Comparison of ENCODE assay signal across 8 cellular contexts in genomic region chr3:9932843-9933560, GRCh38. TPM values are rescaled to one million over a fixed set of nuclear protein-coding genes. Genes with fewer than 3 reads are reported as not detected.
DNase-seq lines count a peak whose midpoint lies in the region; ATAC-seq, FAIRE-seq and TF ChIP-seq lines count a peak whose summit lies in the region.

No MANE protein-coding gene starts in this region.

- no peaks in the 10 kb centered on the region for H3K9me2 ChIP-seq in Loucy (replicated peaks; ENCODE audit: low read depth, low read length)

- H3K9me3 ChIP-seq in Loucy (ENCODE audit: insufficient read depth, low read depth, low read length): no peaks in the 10 kb centered on the region
- no peaks in the 10 kb centered on the region for H3K9me3 ChIP-seq in left ventricle myocardium inferior (replicated peaks)
- no peaks in the 10 kb centered on the region for H3K9me3 ChIP-seq in psoas muscle

- peaks cover 29% of the 10 kb centered on the region for H3K4me1 Mint-ChIP-seq in activated naive CD8-positive, alpha-beta T cell treated with anti-CD3 and anti-CD28 coated beads for 36 hours

- no peaks in the 10 kb centered on the region for H3K27me3 Mint-ChIP-seq in activated naive CD8-positive, alpha-beta T cell treated with anti-CD3 and anti-CD28 coated beads for 36 hours

- DNase-seq in GM10248 (ENCODE audit: extremely low spot score) (peak; percentile 88), H54 (ENCODE audit: insufficient read length, low spot score) (peak; percentile 86), SKM-1 treated with dmso at 0.1 percent for 144 hours (lab: John Stamatoyannopoulos, UW; ENCODE audit: unreplicated experiment) (peak; percentile 74), left ventricle myocardium inferior (peak; percentile 80), psoas muscle (peak; percentile 88 to 93)
- DNase-seq in activated naive CD8-positive, alpha-beta T cell treated with anti-CD3 and anti-CD28 coated beads for 36 hours: peak; percentile 91

- FAIRE-seq in H54 (lab: Jason Lieb, UNC): no peak

- H3K4me1 ChIP-seq in Loucy (ENCODE audit: insufficient read depth, low read length, poor library complexity, severe bottlenecking): peaks cover 23% of the 10 kb centered on the region
- peaks cover 44% of the 10 kb centered on the region for H3K4me1 ChIP-seq in left ventricle myocardium inferior
- peaks cover 26% of the 10 kb centered on the region for H3K4me1 ChIP-seq in psoas muscle
- no peaks in the 10 kb centered on the region for H3K4me1 ChIP-seq in urinary bladder (ENCODE audit: insufficient read depth)

- no peaks in the 10 kb centered on the region for H3F3A ChIP-seq in Loucy (ENCODE audit: low read depth)

- CTCF ChIA-PET in GM10248 (lab: Yijun Ruan, JAX): interaction anchor here (0.7 to 5.7 kb wide), 62 partner anchors 9 to 808 kb away, joined by 3 to 43 read pairs (median 4); partner anchors contain the start of genes ARPC4, EMC3, GHRL and IL17RC

- H3K27ac ChIP-seq in left ventricle myocardium inferior (replicated peaks): peak overlapping the region; percentile 97
- peak overlapping the region; percentile 94 for H3K27ac ChIP-seq in psoas muscle
- H3K27ac ChIP-seq in urinary bladder (ENCODE audit: low read depth): peak overlapping the region; percentile 94

- no peaks in the 10 kb centered on the region for H3K9me3 Mint-ChIP-seq in activated naive CD8-positive, alpha-beta T cell treated with anti-CD3 and anti-CD28 coated beads for 36 hours

- peak overlapping the region; percentile 83 for H3K9ac ChIP-seq in Loucy (ENCODE audit: low read depth, low read length, poor library complexity, severe bottlenecking)

- H3K4me2 ChIP-seq in Loucy (ENCODE audit: low read depth, low read length, poor library complexity, severe bottlenecking): peak overlapping the region; percentile 98

- H3K4me3 Mint-ChIP-seq in activated naive CD8-positive, alpha-beta T cell treated with anti-CD3 and anti-CD28 coated beads for 36 hours: peak overlapping the region; percentile 99

- peak; percentile 83 for TF ChIP-seq CTCF in GM10248 (IDR thresholded peaks at IDR 0.05; ENCODE audit: control extremely low read depth, extremely low read depth, low read depth, missing control alignments)
- peak; percentile 75 for TF ChIP-seq CTCF in Loucy (conservative IDR thresholded peaks at IDR 0.05; ENCODE audit: low read length)
- peak; percentile 76 for TF ChIP-seq CTCF in left ventricle myocardium inferior (IDR thresholded peaks at IDR 0.05; ENCODE audit: borderline replicate concordance)
- peak; percentile 72 for TF ChIP-seq CTCF in psoas muscle (IDR thresholded peaks at IDR 0.05)

- H3K27me3 ChIP-seq in Loucy (ENCODE audit: insufficient read depth, low read length, poor library complexity, severe bottlenecking): no peaks in the 10 kb centered on the region
- no peaks in the 10 kb centered on the region for H3K27me3 ChIP-seq in left ventricle myocardium inferior (ENCODE audit: low read depth)
- no peaks in the 10 kb centered on the region for H3K27me3 ChIP-seq in psoas muscle (ENCODE audit: insufficient read depth in 3 of 3, low read length in 2 of 3)

- peak overlapping the region; percentile 95 for H3K27ac Mint-ChIP-seq in activated naive CD8-positive, alpha-beta T cell treated with anti-CD3 and anti-CD28 coated beads for 36 hours

- peaks cover 7% of the 10 kb centered on the region for H4K20me1 ChIP-seq in Loucy (ENCODE audit: insufficient read depth, low read length, poor library complexity, severe bottlenecking)

- POLR2A ChIA-PET in GM10248 (lab: Yijun Ruan, JAX): interaction anchor here (0.8 to 2.0 kb wide), 6 partner anchors 9 to 388 kb away, joined by 3 to 14 read pairs (median 4); partner anchors contain the start of genes ARPC4, EMC3 and TADA3

- peaks cover 4% of the 10 kb centered on the region for H3K36me3 Mint-ChIP-seq in activated naive CD8-positive, alpha-beta T cell treated with anti-CD3 and anti-CD28 coated beads for 36 hours

- H3K4me3 ChIP-seq in Loucy (ENCODE audit: low read length, poor library complexity, severe bottlenecking): peak overlapping the region; percentile 81
- peak overlapping the region; percentile 95 for H3K4me3 ChIP-seq in left ventricle myocardium inferior
- peak overlapping the region; percentile 79 for H3K4me3 ChIP-seq in psoas muscle
- H3K4me3 ChIP-seq in urinary bladder (ENCODE audit: low read depth, low read length): peak overlapping the region; percentile 56

- WGBS in psoas muscle, 3 donors: 0% methylated on average over 63 to 77 of the region's 77 CpGs
- under 1% methylated on average over 77 of the region's 77 CpGs for WGBS in urinary bladder

- intact Hi-C loops in left ventricle myocardium inferior (cut with micrococcal nuclease) (no loop called here), psoas muscle (cut with DNase I) (loop anchor here in 1 of 2 donors (1.0 to 10.0 kb wide), 2 partner anchors 44 to 292 kb away; no protein-coding TSS in a partner anchor)

- peak; percentile 30; the same call in 1 of the 2 replicates for TF ChIP-seq POLR2A in H54 (IDR thresholded peaks at IDR 0.05; ENCODE audit: low read depth, low read length)

- H3K36me3 ChIP-seq in Loucy (ENCODE audit: insufficient read depth, low read length) (peaks cover 7% of the 10 kb centered on the region; the same call in 1 of the 2 replicates), left ventricle myocardium inferior (peaks cover 43% of the 10 kb centered on the region), psoas muscle (ENCODE audit: insufficient read depth in 1 of 2, low read depth in 1 of 2) (peaks cover 0 to 50% of the 10 kb centered on the region in 2 donors), urinary bladder (ENCODE audit: insufficient read depth) (peaks cover 4% of the 10 kb centered on the region)

- H3K79me2 ChIP-seq in Loucy (ENCODE audit: insufficient read depth, low read length): peaks cover 30% of the 10 kb centered on the region

- H2AFZ ChIP-seq in Loucy (ENCODE audit: low read length): peak overlapping the region; percentile 89

- ATAC-seq in psoas muscle: peak; percentile 81 to 85 (median 82)

RNA-seq across cellular contexts. Expression of gene CRELD1, which starts 0.6 kb away (rescaled TPM):
- total RNA-seq in activated naive CD8-positive, alpha-beta T cell treated with anti-CD3 and anti-CD28 coated beads for 36 hours: 1 to 10 TPM; 7.9 to 10.0 TPM
- 72.3 TPM for total RNA-seq in left ventricle myocardium inferior
- total RNA-seq in psoas muscle: 10 to 100 TPM; 28.5 to 47.5 (median 37.8) TPM
- 10 to 100 TPM; 24.2 to 35.0 (median 25.2) TPM for polyA plus RNA-seq in psoas muscle
- total RNA-seq in urinary bladder: 22.9 TPM
- polyA plus RNA-seq in urinary bladder: 72.3 TPM

RNA-seq across cellular contexts. Expression of gene IL17RC, which starts 16.1 kb away (rescaled TPM):
- total RNA-seq in activated naive CD8-positive, alpha-beta T cell treated with anti-CD3 and anti-CD28 coated beads for 36 hours: under 1 TPM; 0.36 to 0.60 TPM
- total RNA-seq in left ventricle myocardium inferior (35.0 TPM), psoas muscle (10 to 100 TPM; 10.4 to 27.0 (median 20.5) TPM), urinary bladder (24.7 TPM)
- polyA plus RNA-seq in psoas muscle (10 to 100 TPM; 10.8 to 21.9 (median 13.9) TPM), urinary bladder (72.5 TPM)

RNA-seq across cellular contexts. Expression of gene PRRT3, which starts 19.2 kb away (rescaled TPM):
- 1 to 10 TPM; 8.0 to 8.6 TPM for total RNA-seq in activated naive CD8-positive, alpha-beta T cell treated with anti-CD3 and anti-CD28 coated beads for 36 hours
- total RNA-seq in left ventricle myocardium inferior (0.47 TPM), psoas muscle (1 to 10 TPM; 1.3 to 1.9 (median 1.6) TPM), urinary bladder (0.95 TPM)
- polyA plus RNA-seq in psoas muscle (1 to 10 TPM in 1 of 3 donors, under 1 TPM in 2; 0.55 to 4.0 (median 0.65) TPM), urinary bladder (2.8 TPM)

RNA-seq across cellular contexts. Expression of gene IL17RE, which starts 30.4 kb away (rescaled TPM):
- 1 to 10 TPM; 1.2 to 1.8 TPM for total RNA-seq in activated naive CD8-positive, alpha-beta T cell treated with anti-CD3 and anti-CD28 coated beads for 36 hours
- 0.58 TPM for total RNA-seq in left ventricle myocardium inferior
- under 1 TPM; 0.20 to 0.84 (median 0.59) TPM for total RNA-seq in psoas muscle
- 1 to 10 TPM in 1 of 3 donors, under 1 TPM in 2; 0.07 to 1.1 (median 0.86) TPM for polyA plus RNA-seq in psoas muscle
- 1.2 TPM for total RNA-seq in urinary bladder
- 4.3 TPM for polyA plus RNA-seq in urinary bladder

RNA-seq across cellular contexts. Expression of gene JAGN1, which starts 42.6 kb away (rescaled TPM):
- 10 to 100 TPM; 49.0 to 49.2 TPM for total RNA-seq in activated naive CD8-positive, alpha-beta T cell treated with anti-CD3 and anti-CD28 coated beads for 36 hours
- 17.5 TPM for total RNA-seq in left ventricle myocardium inferior
- 10 to 100 TPM; 18.6 to 44.4 (median 29.5) TPM for total RNA-seq in psoas muscle
- 10 to 100 TPM; 45.2 to 98.2 (median 64.9) TPM for polyA plus RNA-seq in psoas muscle
- total RNA-seq in urinary bladder: 12.2 TPM
- polyA plus RNA-seq in urinary bladder: 44.3 TPM

Comparison
In these comparisons a context has a peak if more than half of its experiments do, and no peak if none do; other contexts are left out.
1. Peak in every context shown above with its lines: DNase-seq, ATAC-seq, H3K4me3 ChIP-seq and H3K27ac ChIP-seq.
2. RNA of gene IL17RC, which starts 16.1 kb away (total RNA-seq): 35.0 TPM in left ventricle myocardium inferior (single experiment), 10.4 to 27.0 TPM in psoas muscle and 24.7 TPM in urinary bladder (single experiment); 0.36 to 0.60 TPM in activated naive CD8-positive, alpha-beta T cell treated with anti-CD3 and anti-CD28 coated beads for 36 hours; every median in the first group is over 4 times any median in the second.